ENCODE assay signal across 9 cellular contexts in the genomic region with DNA sequence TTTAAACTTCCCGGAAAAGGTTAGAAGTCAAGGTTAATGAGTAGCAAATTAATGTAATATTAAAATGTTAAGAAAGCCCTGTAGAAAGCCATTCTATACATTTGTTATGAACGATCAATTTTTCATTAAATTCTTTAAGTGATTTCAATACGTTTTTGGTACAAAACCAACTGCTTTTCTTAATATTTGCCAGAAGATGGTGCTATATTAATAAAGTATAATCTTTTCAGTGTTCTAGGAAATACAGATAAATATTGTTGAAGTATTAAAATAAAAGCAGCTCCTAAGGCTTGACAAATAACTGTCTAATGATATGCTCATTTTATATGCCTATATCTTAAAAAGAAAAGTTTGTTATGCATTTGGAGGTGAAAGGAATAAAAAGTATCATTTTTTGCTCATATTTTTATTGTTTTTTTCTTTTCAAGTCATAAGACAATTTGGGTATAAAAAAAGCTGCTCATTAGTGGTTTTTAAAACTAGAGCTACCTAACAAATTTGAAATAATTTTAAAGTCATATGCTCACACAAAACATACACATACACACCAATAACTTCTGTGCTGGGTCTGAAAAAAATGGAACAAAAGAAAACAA.
DNase-seq lines count a peak whose midpoint lies in the region; TF ChIP-seq lines count a peak whose summit lies in the region.
"Had no signal": no experiment of that assay in that cellular context is flagged by ENCODE, and none has a peak within 500 bp of the region (broad histone marks: within the 10 kb centered on the region; RNA-seq: fewer than 3 reads in every experiment).

No MANE protein-coding gene starts in this region.

- H2AK5ac ChIP-seq in H9 (ENCODE audit: insufficient read length, low read length) = no peak overlapping the region

- H3K79me1 ChIP-seq in H9 (ENCODE audit: insufficient read depth, low read depth, low read length, poor library complexity, severe bottlenecking) = no peaks in the 10 kb centered on the region

- H3K9me2 ChIP-seq in OCI-LY1 (ENCODE audit: low read depth, low read length) = no peaks in the 10 kb centered on the region

- H3K36me3 Mint-ChIP-seq in H9 (ENCODE audit: insufficient read depth in 1 of 3, low read depth in 3 of 3) = no peaks in the 10 kb centered on the region

- H3K27ac ChIP-seq in H9 (ENCODE audit: insufficient read length, low read depth, low read length) (no peak overlapping the region), OCI-LY1 (ENCODE audit: low read depth, low read length, poor library complexity, severe bottlenecking) (no peak overlapping the region), fibroblast of lung (ENCODE audit: insufficient read depth, low read length) (no peak overlapping the region)

- H2BK20ac ChIP-seq in H9 (ENCODE audit: low read depth, low read length, poor library complexity, severe bottlenecking) = no peak overlapping the region

- H3K27ac Mint-ChIP-seq in H9 = no peak overlapping the region

- H4K20me1 ChIP-seq in H9 (ENCODE audit: control insufficient read depth, insufficient read depth, insufficient read length) (no peaks in the 10 kb centered on the region), OCI-LY1 (ENCODE audit: insufficient read depth, low read length) (no peaks in the 10 kb centered on the region), fibroblast of lung (ENCODE audit: control insufficient read depth, extremely low read depth, insufficient read depth, low read length) (no peaks in the 10 kb centered on the region)

- no peak overlapping the region for H3K4me3 ChIP-seq in OCI-LY1 (ENCODE audit: low read depth, low read length, poor library complexity, severe bottlenecking)
- H3K4me3 ChIP-seq in fibroblast of lung (replicated peaks in 1 of 4; ENCODE audit: control extremely low read depth in 1 of 4, insufficient read depth in 1 of 4, low read depth in 3 of 4, low read length in 4 of 4) = no peak overlapping the region

- TF ChIP-seq CTCF in H9 (conservative IDR thresholded peaks at IDR 0.05) = peak; percentile 55
- TF ChIP-seq CTCF in OCI-LY1 (IDR thresholded peaks at IDR 0.05; ENCODE audit: low read length) = peak; percentile 65
- TF ChIP-seq CTCF in fibroblast of lung (conservative IDR thresholded peaks at IDR 0.05 in 1 of 2, IDR thresholded peaks at IDR 0.05 in 1 of 2; ENCODE audit: low read depth in 1 of 2, low read length in 2 of 2) = peak in 1 of 2 donors; percentile 17

- DNase-seq in ACHN (peak; percentile 55), H9 (no peak), fibroblast of lung (ENCODE audit: low read depth in 2 of 2) (peak; percentile 6 to 39), erythroblast (lab: John Stamatoyannopoulos, UW) (no peak), posterior vena cava (ENCODE audit: low spot score) (no peak), iPS-NIHi7 (ENCODE audit: extremely low spot score) (no peak)
- no peak for DNase-seq in stimulated activated CD4-positive, alpha-beta T cell treated with anti-CD3 and anti-CD28 coated beads, Interleukin-4, amount 100 ng/mL, for 4 hours
- DNase-seq: anterior cingulate cortex had no signal

- H4K5ac ChIP-seq in H9 (ENCODE audit: insufficient read length, low read depth, low read length) = no peak overlapping the region

- no peak overlapping the region for H3K4me3 Mint-ChIP-seq in H9

- H2BK120ac ChIP-seq in H9 (ENCODE audit: low read depth, low read length, poor library complexity, severe bottlenecking) = no peak overlapping the region

- intact Hi-C loops in posterior vena cava (cut with DNase I) = no loop called here

- no peak overlapping the region for H2BK15ac ChIP-seq in H9 (ENCODE audit: low read depth, low read length)

- no peak overlapping the region for H2AFZ ChIP-seq in H9 (ENCODE audit: low read length)
- H2AFZ ChIP-seq in OCI-LY1 (ENCODE audit: low read length) = no peak overlapping the region
- H2AFZ ChIP-seq in fibroblast of lung (ENCODE audit: low read length) = no peak overlapping the region

- H3K18ac ChIP-seq in H9 (ENCODE audit: insufficient read length, low read depth, low read length) = no peak overlapping the region

- no peaks in the 10 kb centered on the region; a peak in 1 of 5 replicates for H3K9me3 Mint-ChIP-seq in H9

- H3K4ac ChIP-seq in H9 (ENCODE audit: low read depth, low read length) = no peak overlapping the region

- H3K56ac ChIP-seq in H9 (ENCODE audit: insufficient read length, low read depth, low read length) = no peak overlapping the region

- no peak for TF ChIP-seq POLR2A in erythroblast (IDR thresholded peaks at IDR 0.05; ENCODE audit: low read length)

- in situ Hi-C loops in ACHN (cut with HindIII; ENCODE audit: low pct_ligation_motif_present, low pct_unique_long_range_greater_than_20kb, low sequenced_read_pairs) = no loop called here

- H3K4me2 ChIP-seq in H9 (ENCODE audit: insufficient read depth, insufficient read length, low read length) (no peak overlapping the region), OCI-LY1 (ENCODE audit: low read length) (no peak overlapping the region), fibroblast of lung (ENCODE audit: extremely low read depth, insufficient read depth, low read length) (no peak overlapping the region)

- H3K14ac ChIP-seq in H9 (ENCODE audit: insufficient read depth, low read length) = no peak overlapping the region

- H3K79me2 ChIP-seq in H9 (ENCODE audit: insufficient read depth, low read length) (no peaks in the 10 kb centered on the region), OCI-LY1 (ENCODE audit: insufficient read depth, low read length) (no peaks in the 10 kb centered on the region), fibroblast of lung (ENCODE audit: control insufficient read depth, insufficient read depth, low read length) (no peaks in the 10 kb centered on the region)

- no peak overlapping the region for H2BK5ac ChIP-seq in H9 (ENCODE audit: insufficient read length, low read length)

- H3K4me1 ChIP-seq in H9 (ENCODE audit: insufficient read depth, low read length) = no peaks in the 10 kb centered on the region
- no peaks in the 10 kb centered on the region for H3K4me1 ChIP-seq in OCI-LY1 (ENCODE audit: insufficient read depth, low read length, severe bottlenecking)
- H3K4me1 ChIP-seq in fibroblast of lung (ENCODE audit: control insufficient read depth, extremely low read depth, insufficient read depth, low read length) = no peaks in the 10 kb centered on the region

- no CpG with 5 or more reads among the region's 3 CpGs for WGBS in H9 (ENCODE audit: extremely low coverage, insufficient read length, low lambda C conversion rate)

- H3K9ac ChIP-seq in H9 (ENCODE audit: extremely low read depth, insufficient read length, low read length) (no peak overlapping the region), OCI-LY1 (ENCODE audit: low read length) (no peak overlapping the region), fibroblast of lung (ENCODE audit: insufficient read depth, low read length) (no peak overlapping the region)

- no peak overlapping the region for H3T11ph ChIP-seq in H9 (ENCODE audit: low read length)

- H2BK12ac ChIP-seq in H9 (ENCODE audit: insufficient read length, low read depth, low read length) = no peak overlapping the region

- H3K36me3 ChIP-seq in OCI-LY1 (ENCODE audit: insufficient read depth, low read length) (no peaks in the 10 kb centered on the region), fibroblast of lung (ENCODE audit: control insufficient read depth, insufficient read depth, low read length) (no peaks in the 10 kb centered on the region)

- no peaks in the 10 kb centered on the region for H3F3A ChIP-seq in OCI-LY1 (ENCODE audit: insufficient read depth, low read length)

- no peaks in the 10 kb centered on the region for H3K27me3 ChIP-seq in H9 (ENCODE audit: insufficient read depth, low read length)
- H3K27me3 ChIP-seq in OCI-LY1 (ENCODE audit: insufficient read depth, low read length) = no peaks in the 10 kb centered on the region
- no peaks in the 10 kb centered on the region for H3K27me3 ChIP-seq in fibroblast of lung (ENCODE audit: control insufficient read depth, insufficient read depth, low read length)

- no peaks in the 10 kb centered on the region for H3K27me3 Mint-ChIP-seq in H9 (ENCODE audit: low read depth)

- no peak overlapping the region for H4K91ac ChIP-seq in H9 (ENCODE audit: insufficient read length, low read depth, low read length)

- peaks cover 0 to 14% of the 10 kb centered on the region in 2 experiments; a peak in 2 of 4 replicates for H3K4me1 Mint-ChIP-seq in H9

- H3K9me3 ChIP-seq in H9 (ENCODE audit: control insufficient read depth, low read depth, low read length) (no peaks in the 10 kb centered on the region), OCI-LY1 (ENCODE audit: low read length) (no peaks in the 10 kb centered on the region), fibroblast of lung (ENCODE audit: control insufficient read depth, insufficient read depth, low read depth, low read length) (no peaks in the 10 kb centered on the region)

- no peak overlapping the region for H4K8ac ChIP-seq in H9 (replicated peaks; ENCODE audit: insufficient read length, low read depth, low read length)

- H3K23ac ChIP-seq in H9 (ENCODE audit: insufficient read length, low read depth, low read length) = no peak overlapping the region

- H3K23me2 ChIP-seq in H9 (ENCODE audit: insufficient read length, low read depth, low read length, poor library complexity, severe bottlenecking) = no peaks in the 10 kb centered on the region

Comparison
In these comparisons a context has a peak if more than half of its experiments do, and no peak if none do; other contexts are left out.
1. DNase-seq: peak in ACHN (single experiment) and fibroblast of lung (2 of 2); none in H9 (single experiment), erythroblast (0 of 2), posterior vena cava (single experiment), stimulated activated CD4-positive, alpha-beta T cell treated with anti-CD3 and anti-CD28 coated beads, Interleukin-4, amount 100 ng/mL, for 4 hours (0 of 2) and iPS-NIHi7 (single experiment).